30 cellular contexts compared by ENCODE assay signal in genomic region chr7:71266912-71267311, GRCh38.
"Had no signal": no experiment of that assay in that cellular context is flagged by ENCODE, and none has a peak within 500 bp of the region (broad histone marks: within the 10 kb centered on the region; RNA-seq: fewer than 3 reads in every experiment).

No MANE protein-coding gene starts in this region.

- ATAC-seq: left ventricle myocardium superior; naive thymus-derived CD4-positive, alpha-beta T cell; psoas muscle; right cardiac atrium; stimulated activated effector memory CD8-positive, alpha-beta T cell treated with anti-CD3 and anti-CD28 coated beads, Interleukin-12 subunit alpha, Interleukin-12 subunit beta, amount 100 ng/mL, for 72 hours had no signal

- H3K4me3 Mint-ChIP-seq: dendritic cell treated with granulocyte-macrophage colony-stimulating factor and Interleukin-4, amounts not matched to agents 40 ng/mL and 50 ng/mL, for 4 days; memory B cell; mesothelial cell of epicardium; naive thymus-derived CD4-positive, alpha-beta T cell; nephron; neural progenitor cell; stimulated activated effector memory CD8-positive, alpha-beta T cell treated with anti-CD3 and anti-CD28 coated beads, Interleukin-12 subunit alpha, Interleukin-12 subunit beta, amount 100 ng/mL, for 72 hours had no signal

- H3K4me1 ChIP-seq: esophagus squamous epithelium, parathyroid adenoma, psoas muscle, thyroid gland, vagina had no signal

- H3K4me2 ChIP-seq: neural progenitor cell had no signal

- H3K4me1 Mint-ChIP-seq: memory B cell; naive thymus-derived CD4-positive, alpha-beta T cell; stimulated activated effector memory CD8-positive, alpha-beta T cell treated with anti-CD3 and anti-CD28 coated beads, Interleukin-12 subunit alpha, Interleukin-12 subunit beta, amount 100 ng/mL, for 72 hours had no signal

- H3K27me3 ChIP-seq: esophagus squamous epithelium, neural progenitor cell, stomach, thyroid gland, vagina had no signal

- H2AFZ ChIP-seq: neural progenitor cell, parathyroid adenoma had no signal

- H3K4me3 ChIP-seq: esophagus squamous epithelium, lung, neural progenitor cell, psoas muscle, stomach, thyroid gland, vagina had no signal

- DNase-seq: cerebellar nuclear complex; effector CD8-positive, alpha-beta T cell; esophagus squamous epithelium; foreskin melanocyte; glutamatergic neuron; hypothalamus; left ventricle myocardium superior; naive thymus-derived CD4-positive, alpha-beta T cell; psoas muscle; right cardiac atrium; small intestine; stimulated activated CD4-positive, alpha-beta T cell treated with anti-CD3 and anti-CD28 coated beads, Interleukin-12 subunit alpha, Interleukin-12 subunit beta, amount 100 ng/mL, for 4 hours; stimulated activated CD4-positive, alpha-beta T cell treated with anti-CD3 and anti-CD28 coated beads, Interleukin-1b, Interleukin-23, amount 100 ng/mL, for 48 hours; stimulated activated CD4-positive, alpha-beta T cell treated with anti-CD3 and anti-CD28 coated beads, Interleukin-4, amount 100 ng/mL, for 1 hour; stimulated activated naive CD4-positive, alpha-beta T cell treated with Interleukin-2 at 50 U/mL for 16 hours; stomach; thyroid gland; trophoblast cell had no signal

- H3K27ac ChIP-seq: esophagus squamous epithelium, neural progenitor cell, parathyroid adenoma, psoas muscle, stomach, thyroid gland, vagina had no signal

- H3K9ac ChIP-seq: neural progenitor cell, parathyroid adenoma had no signal

- H3K36me3 Mint-ChIP-seq: memory B cell; neural progenitor cell; stimulated activated effector memory CD8-positive, alpha-beta T cell treated with anti-CD3 and anti-CD28 coated beads, Interleukin-12 subunit alpha, Interleukin-12 subunit beta, amount 100 ng/mL, for 72 hours had no signal

- H3K27ac Mint-ChIP-seq: dendritic cell treated with granulocyte-macrophage colony-stimulating factor and Interleukin-4, amounts not matched to agents 40 ng/mL and 50 ng/mL, for 4 days; memory B cell; mesothelial cell of epicardium; naive thymus-derived CD4-positive, alpha-beta T cell; nephron; neural progenitor cell; stimulated activated effector memory CD8-positive, alpha-beta T cell treated with anti-CD3 and anti-CD28 coated beads, Interleukin-12 subunit alpha, Interleukin-12 subunit beta, amount 100 ng/mL, for 72 hours had no signal

- H3K9me3 ChIP-seq: thyroid gland, vagina had no signal

- H3K27me3 Mint-ChIP-seq: dendritic cell treated with granulocyte-macrophage colony-stimulating factor and Interleukin-4, amounts not matched to agents 40 ng/mL and 50 ng/mL, for 4 days; memory B cell had no signal

- H3K79me2 ChIP-seq: parathyroid adenoma had no signal

- FAIRE-seq: colon, endothelial cell of umbilical vein, keratinocyte, small intestine had no signal

- H3K36me3 ChIP-seq: esophagus squamous epithelium, neural progenitor cell, stomach, thyroid gland, vagina had no signal
